Comparison of ENCODE assay signal across 1 cellular context in genomic region chr9:79221084-79221483, GRCh38.
TF ChIP-seq lines count a peak whose summit lies in the region.

No MANE protein-coding gene starts in this region.

TF ChIP-seq in SK-N-SH, 30 proteins besides CTCF, POLR2A, EP300 and RAD21 (continued from another document):
- TF ChIP-seq ZBTB33 (IDR thresholded peaks at IDR 0.05; ENCODE audit: borderline replicate concordance, low read depth): no peak
- peak; percentile 64; the same call in 1 of the 2 replicates for TF ChIP-seq FOXM1 (IDR thresholded peaks at IDR 0.05; ENCODE audit: low read depth)
- peak; percentile 42; the same call in 1 of the 2 replicates for TF ChIP-seq MAX (IDR thresholded peaks at IDR 0.05; ENCODE audit: low read depth)
- TF ChIP-seq PBX3 (IDR thresholded peaks at IDR 0.05): peak; percentile 98
- TF ChIP-seq TAF1 (IDR thresholded peaks at IDR 0.05; ENCODE audit: borderline replicate concordance, low read depth, low read length): no peak
- peak; percentile 99 for TF ChIP-seq TCF12 (IDR thresholded peaks at IDR 0.05)
- TF ChIP-seq SIN3A (IDR thresholded peaks at IDR 0.05; ENCODE audit: borderline replicate concordance, low read depth, low read length): no peak
- peak; percentile 72 for TF ChIP-seq NFIC (IDR thresholded peaks at IDR 0.05; ENCODE audit: borderline replicate concordance)
- no peak for TF ChIP-seq FOXJ3 (CRISPR knock-in tag; IDR thresholded peaks at IDR 0.05)
- no peak for TF ChIP-seq SMC3 (IDR thresholded peaks at IDR 0.05; ENCODE audit: low read depth, low read length)
- TF ChIP-seq REST (IDR thresholded peaks at IDR 0.05; ENCODE audit: low read depth, low read length): 0 out of 2 replicates have a peak, but pooled peaks have one; percentile 25
- TF ChIP-seq GABPA (IDR thresholded peaks at IDR 0.05; ENCODE audit: low read depth): no peak
- TF ChIP-seq RXRA (IDR thresholded peaks at IDR 0.05; ENCODE audit: borderline replicate concordance, low read depth): peak; percentile 73; the same call in 1 of the 2 replicates
